16 cellular contexts compared by ENCODE assay signal in the genomic region with DNA sequence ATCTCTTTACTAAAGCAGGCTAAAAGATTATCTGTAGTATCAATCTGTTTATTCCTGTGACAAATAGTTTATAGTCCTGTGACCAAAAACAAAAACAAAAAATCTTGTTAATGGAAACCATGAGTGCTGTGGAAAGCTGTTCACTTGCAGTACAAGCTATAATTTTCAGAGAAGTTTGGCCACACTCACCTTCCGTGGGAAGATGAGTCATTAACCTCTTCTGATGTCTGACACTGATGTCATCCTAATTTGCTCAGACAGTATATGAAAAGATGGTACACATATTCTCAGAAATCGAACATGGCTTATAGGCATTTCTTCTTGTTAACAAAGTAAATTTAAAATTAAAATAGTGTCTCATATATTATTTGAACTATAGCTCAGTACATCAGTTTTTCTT. TPM values are rescaled to one million over a fixed set of nuclear protein-coding genes. Genes with fewer than 3 reads are reported as not detected.
DNase-seq lines count a peak whose midpoint lies in the region; ATAC-seq, FAIRE-seq and TF ChIP-seq lines count a peak whose summit lies in the region.
"Had no signal": no experiment of that assay in that cellular context is flagged by ENCODE, and none has a peak within 500 bp of the region (broad histone marks: within the 10 kb centered on the region; RNA-seq: fewer than 3 reads in every experiment).

No MANE protein-coding gene starts in this region.

- FAIRE-seq in endothelial cell of umbilical vein (lab: Jason Lieb, UNC) (no peak), frontal cortex (lab: Jason Lieb, UNC) (no peak)
- FAIRE-seq: endometrium, TTC549 had no signal

- no peaks in the 10 kb centered on the region for H3K4me1 ChIP-seq in CD4-positive, CD25-positive, alpha-beta regulatory T cell (ENCODE audit: control insufficient read depth, insufficient read depth, low read length, poor library complexity, severe bottlenecking)
- no peaks in the 10 kb centered on the region for H3K4me1 ChIP-seq in endothelial cell of umbilical vein (ENCODE audit: control insufficient read depth, extremely low read depth, insufficient read depth, low read length)
- H3K4me1 ChIP-seq: BLaER1, stomach had no signal

- no peaks in the 10 kb centered on the region for H3K79me2 ChIP-seq in endothelial cell of umbilical vein (ENCODE audit: control insufficient read depth, insufficient read depth, low read length)

- intact Hi-C loops in endothelial cell of umbilical vein (cut with micrococcal nuclease) = no loop called here

- CTCF ChIA-PET in endothelial cell of umbilical vein (lab: Charles Lee) = interaction anchor here (0.8 kb wide), 1 partner anchor 13 kb away, joined by 3 read pairs; no protein-coding TSS in a partner anchor

- no peak overlapping the region for H2AFZ ChIP-seq in endothelial cell of umbilical vein (ENCODE audit: low read depth, low read length)

- ATAC-seq in CD4-positive, CD25-positive, alpha-beta regulatory T cell (ENCODE audit: low read depth in 2 of 2) = peak; percentile 93 to 96
- ATAC-seq in HG02970 (IDR thresholded peaks at IDR 0.05; ENCODE audit: low FRiP score, unreplicated experiment) = no peak
- ATAC-seq: PC-3 had no signal

- no peaks in the 10 kb centered on the region for H3K9me1 ChIP-seq in endothelial cell of umbilical vein (replicated peaks; ENCODE audit: control insufficient read depth, extremely low read depth, insufficient read depth, low read length)

- peak in 1 of 3 donors; percentile 87 for DNase-seq in CD4-positive, CD25-positive, alpha-beta regulatory T cell
- DNase-seq in H4 (ENCODE audit: low spot score) (peak; percentile 55), activated T-cell treated with anti-CD3 and anti-CD28 coated beads for 4 hours (peak; percentile 32), endothelial cell of umbilical vein (ENCODE audit: low read depth, low spot score) (no peak), frontal cortex (ENCODE audit: low spot score in 2 of 2) (no peak), GM03348 (ENCODE audit: low spot score) (no peak), NCI-H526 (lab: John Stamatoyannopoulos, UW) (no peak)
- DNase-seq: NCI-H1436, PC-3, stomach had no signal

- no peaks in the 10 kb centered on the region for H3K36me3 Mint-ChIP-seq in CD4-positive, CD25-positive, alpha-beta regulatory T cell

- peaks cover 1% of the 10 kb centered on the region for H3K27me3 ChIP-seq in CD4-positive, CD25-positive, alpha-beta regulatory T cell (ENCODE audit: control insufficient read depth, insufficient read depth, low read length)
- peaks cover 3% of the 10 kb centered on the region in 2 experiments for H3K27me3 ChIP-seq in endothelial cell of umbilical vein (ENCODE audit: control insufficient read depth in 2 of 2, insufficient read depth in 2 of 2, low read length in 2 of 2)
- H3K27me3 ChIP-seq: BLaER1 had no signal

- no peak overlapping the region for H3K4me3 ChIP-seq in CD4-positive, CD25-positive, alpha-beta regulatory T cell (ENCODE audit: low read depth, low read length)
- no peak overlapping the region for H3K4me3 ChIP-seq in endothelial cell of umbilical vein (replicated peaks in 1 of 3; ENCODE audit: insufficient read depth in 1 of 3, low read depth in 1 of 3, low read length in 3 of 3)
- H3K4me3 ChIP-seq: BLaER1, skin epidermis, stomach had no signal

- peaks cover 8 to 18% (median 10%) of the 10 kb centered on the region in 4 donors for H3K4me1 Mint-ChIP-seq in CD4-positive, CD25-positive, alpha-beta regulatory T cell

- peak overlapping the region in 1 of 3 donors; percentile 61 for H3K27ac Mint-ChIP-seq in CD4-positive, CD25-positive, alpha-beta regulatory T cell

- no peak overlapping the region for H3K4me2 ChIP-seq in endothelial cell of umbilical vein (ENCODE audit: insufficient read depth, low read length)
- H3K4me2 ChIP-seq: BLaER1 had no signal

- dilution Hi-C loops in endothelial cell of umbilical vein (cut with MboI; ENCODE audit: extremely low pct_ligation_motif_present, low sequenced_read_pairs) = no loop called here

- no TSS peak for BruUV-seq in endothelial cell of umbilical vein (replicated peaks; lab: Mats Ljungman, UMichigan)

- TF ChIP-seq POLR2A in endothelial cell of umbilical vein (IDR thresholded peaks at IDR 0.05; ENCODE audit: low read depth, low read length) = no peak

- no peak for TF ChIP-seq CTCF in endothelial cell of umbilical vein (IDR thresholded peaks at IDR 0.05; ENCODE audit: extremely low read depth in 1 of 2, insufficient read depth in 1 of 2, low read depth in 1 of 2, low read length in 2 of 2)

- no peaks in the 10 kb centered on the region for H4K20me1 ChIP-seq in endothelial cell of umbilical vein (replicated peaks; ENCODE audit: control insufficient read depth, extremely low read depth, insufficient read depth, low read length)
- H4K20me1 ChIP-seq: BLaER1 had no signal

- no peak overlapping the region for H3K4me3 Mint-ChIP-seq in CD4-positive, CD25-positive, alpha-beta regulatory T cell

- H3K27ac ChIP-seq in CD4-positive, CD25-positive, alpha-beta regulatory T cell (ENCODE audit: insufficient read depth, low read length, poor library complexity, severe bottlenecking) = no peak overlapping the region
- H3K27ac ChIP-seq in endothelial cell of umbilical vein (ENCODE audit: insufficient read depth, low read depth, low read length) = no peak overlapping the region
- H3K27ac ChIP-seq: BLaER1, stomach had no signal

- POLR2A ChIA-PET in endothelial cell of umbilical vein (lab: Charles Lee) = no interaction called here

- peaks cover 6% of the 10 kb centered on the region for H3K27me3 Mint-ChIP-seq in CD4-positive, CD25-positive, alpha-beta regulatory T cell

- H3K9me3 ChIP-seq in CD4-positive, CD25-positive, alpha-beta regulatory T cell (ENCODE audit: control insufficient read depth in 2 of 2, low read length in 2 of 2) = no peaks in the 10 kb centered on the region
- no peaks in the 10 kb centered on the region for H3K9me3 ChIP-seq in endothelial cell of umbilical vein (replicated peaks; ENCODE audit: control insufficient read depth, insufficient read depth, low read length)
- H3K9me3 ChIP-seq: BLaER1, stomach had no signal

- no peaks in the 10 kb centered on the region for H3K9me3 Mint-ChIP-seq in CD4-positive, CD25-positive, alpha-beta regulatory T cell

- H3K9ac ChIP-seq in endothelial cell of umbilical vein (replicated peaks; ENCODE audit: extremely low read depth, insufficient read depth, low read length) = no peak overlapping the region
- H3K9ac ChIP-seq: BLaER1 had no signal

- no peaks in the 10 kb centered on the region for H3K36me3 ChIP-seq in CD4-positive, CD25-positive, alpha-beta regulatory T cell (ENCODE audit: control insufficient read depth, insufficient read depth, low read length)
- no peaks in the 10 kb centered on the region for H3K36me3 ChIP-seq in endothelial cell of umbilical vein (ENCODE audit: control insufficient read depth in 2 of 2, extremely low read depth in 1 of 2, insufficient read depth in 2 of 2, low read length in 2 of 2)
- H3K36me3 ChIP-seq: BLaER1, stomach had no signal

TF ChIP-seq in endothelial cell of umbilical vein, 7 proteins besides CTCF, POLR2A, EP300 and RAD21:
- TF ChIP-seq JUN (IDR thresholded peaks at IDR 0.05; ENCODE audit: borderline replicate concordance, insufficient read depth, insufficient read length, low read depth) = peak; percentile 40
- no peak for TF ChIP-seq FOS (IDR thresholded peaks at IDR 0.05; ENCODE audit: borderline replicate concordance, insufficient read depth, low read length)

RNA-seq across cellular contexts. Expression of a gene that starts 19.9 kb away (rescaled TPM):
- total RNA-seq in CD4-positive, CD25-positive, alpha-beta regulatory T cell = not detected
- not detected for polyA plus RNA-seq in CD4-positive, CD25-positive, alpha-beta regulatory T cell
- total RNA-seq in H4 (2014; rRNA removed; shearing (Covaris generic)) = not detected in 2 replicates
- total RNA-seq in endothelial cell of umbilical vein (not detected in 2 replicates), frontal cortex (1.6 TPM)
- not detected in 2 replicates for polyA plus RNA-seq in endothelial cell of umbilical vein
- polyA plus RNA-seq in endothelial cell of umbilical vein (2011; cell fraction: cytosol; rRNA removed) = not detected in 2 replicates
- polyA plus RNA-seq in endothelial cell of umbilical vein (2011; cell fraction: nucleus; rRNA removed) = not detected in 2 replicates
- polyA plus RNA-seq in endothelial cell of umbilical vein (2012) = not detected in 2 replicates
- not detected in 2 replicates for polyA minus RNA-seq in endothelial cell of umbilical vein
- polyA minus RNA-seq in endothelial cell of umbilical vein (2011; cell fraction: cytosol; rRNA and poly(A)+ RNA removed) = not detected
- polyA minus RNA-seq in endothelial cell of umbilical vein (2011; cell fraction: nucleus; rRNA and poly(A)+ RNA removed) = not detected in 2 replicates
- total RNA-seq: myocyte, PC-3 had no signal

Comparison
In these comparisons a context has a peak if more than half of its experiments do, and no peak if none do; other contexts are left out.
1. DNase-seq: peak in H4 (single experiment) and activated T-cell treated with anti-CD3 and anti-CD28 coated beads for 4 hours (single experiment); none in endothelial cell of umbilical vein (single experiment), frontal cortex (0 of 2), GM03348 (single experiment) and NCI-H526 (0 of 2).